In genomic region chr1:16369821-16370220, GRCh38 we compare ENCODE assay signal across 1 cellular context.
TF ChIP-seq lines count a peak whose summit lies in the region.

No MANE protein-coding gene starts in this region.

TF ChIP-seq in WTC11, 78 proteins besides CTCF, POLR2A, EP300 and RAD21 (continued from another document):
- TF ChIP-seq, protein P1, sequence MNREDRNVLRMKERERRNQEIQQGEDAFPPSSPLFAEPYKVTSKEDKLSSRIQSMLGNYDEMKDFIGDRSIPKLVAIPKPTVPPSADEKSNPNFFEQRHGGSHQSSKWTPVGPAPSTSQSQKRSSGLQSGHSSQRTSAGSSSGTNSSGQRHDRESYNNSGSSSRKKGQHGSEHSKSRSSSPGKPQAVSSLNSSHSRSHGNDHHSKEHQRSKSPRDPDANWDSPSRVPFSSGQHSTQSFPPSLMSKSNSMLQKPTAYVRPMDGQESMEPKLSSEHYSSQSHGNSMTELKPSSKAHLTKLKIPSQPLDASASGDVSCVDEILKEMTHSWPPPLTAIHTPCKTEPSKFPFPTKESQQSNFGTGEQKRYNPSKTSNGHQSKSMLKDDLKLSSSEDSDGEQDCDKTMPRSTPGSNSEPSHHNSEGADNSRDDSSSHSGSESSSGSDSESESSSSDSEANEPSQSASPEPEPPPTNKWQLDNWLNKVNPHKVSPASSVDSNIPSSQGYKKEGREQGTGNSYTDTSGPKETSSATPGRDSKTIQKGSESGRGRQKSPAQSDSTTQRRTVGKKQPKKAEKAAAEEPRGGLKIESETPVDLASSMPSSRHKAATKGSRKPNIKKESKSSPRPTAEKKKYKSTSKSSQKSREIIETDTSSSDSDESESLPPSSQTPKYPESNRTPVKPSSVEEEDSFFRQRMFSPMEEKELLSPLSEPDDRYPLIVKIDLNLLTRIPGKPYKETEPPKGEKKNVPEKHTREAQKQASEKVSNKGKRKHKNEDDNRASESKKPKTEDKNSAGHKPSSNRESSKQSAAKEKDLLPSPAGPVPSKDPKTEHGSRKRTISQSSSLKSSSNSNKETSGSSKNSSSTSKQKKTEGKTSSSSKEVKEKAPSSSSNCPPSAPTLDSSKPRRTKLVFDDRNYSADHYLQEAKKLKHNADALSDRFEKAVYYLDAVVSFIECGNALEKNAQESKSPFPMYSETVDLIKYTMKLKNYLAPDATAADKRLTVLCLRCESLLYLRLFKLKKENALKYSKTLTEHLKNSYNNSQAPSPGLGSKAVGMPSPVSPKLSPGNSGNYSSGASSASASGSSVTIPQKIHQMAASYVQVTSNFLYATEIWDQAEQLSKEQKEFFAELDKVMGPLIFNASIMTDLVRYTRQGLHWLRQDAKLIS (CRISPR knock-in tag; IDR thresholded peaks at IDR 0.05; ENCODE audit: borderline replicate concordance) = no peak
- TF ChIP-seq, protein P2, sequence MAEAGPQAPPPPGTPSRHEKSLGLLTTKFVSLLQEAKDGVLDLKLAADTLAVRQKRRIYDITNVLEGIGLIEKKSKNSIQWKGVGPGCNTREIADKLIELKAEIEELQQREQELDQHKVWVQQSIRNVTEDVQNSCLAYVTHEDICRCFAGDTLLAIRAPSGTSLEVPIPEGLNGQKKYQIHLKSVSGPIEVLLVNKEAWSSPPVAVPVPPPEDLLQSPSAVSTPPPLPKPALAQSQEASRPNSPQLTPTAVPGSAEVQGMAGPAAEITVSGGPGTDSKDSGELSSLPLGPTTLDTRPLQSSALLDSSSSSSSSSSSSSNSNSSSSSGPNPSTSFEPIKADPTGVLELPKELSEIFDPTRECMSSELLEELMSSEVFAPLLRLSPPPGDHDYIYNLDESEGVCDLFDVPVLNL (CRISPR knock-in tag; IDR thresholded peaks at IDR 0.05; ENCODE audit: borderline replicate concordance, low read depth) = no peak
- TF ChIP-seq GABPB1 (CRISPR knock-in tag; IDR thresholded peaks at IDR 0.05) (no peak), USF1 (CRISPR knock-in tag; IDR thresholded peaks at IDR 0.05) (no peak), ZNF138 (CRISPR knock-in tag; conservative IDR thresholded peaks at IDR 0.05) (no peak), MYBL2 (CRISPR knock-in tag; IDR thresholded peaks at IDR 0.05) (no peak), TP53 (CRISPR knock-in tag; IDR thresholded peaks at IDR 0.05) (no peak), SMAD3 (CRISPR knock-in tag; IDR thresholded peaks at IDR 0.05; ENCODE audit: borderline replicate concordance) (no peak)
- TF ChIP-seq, protein P3, sequence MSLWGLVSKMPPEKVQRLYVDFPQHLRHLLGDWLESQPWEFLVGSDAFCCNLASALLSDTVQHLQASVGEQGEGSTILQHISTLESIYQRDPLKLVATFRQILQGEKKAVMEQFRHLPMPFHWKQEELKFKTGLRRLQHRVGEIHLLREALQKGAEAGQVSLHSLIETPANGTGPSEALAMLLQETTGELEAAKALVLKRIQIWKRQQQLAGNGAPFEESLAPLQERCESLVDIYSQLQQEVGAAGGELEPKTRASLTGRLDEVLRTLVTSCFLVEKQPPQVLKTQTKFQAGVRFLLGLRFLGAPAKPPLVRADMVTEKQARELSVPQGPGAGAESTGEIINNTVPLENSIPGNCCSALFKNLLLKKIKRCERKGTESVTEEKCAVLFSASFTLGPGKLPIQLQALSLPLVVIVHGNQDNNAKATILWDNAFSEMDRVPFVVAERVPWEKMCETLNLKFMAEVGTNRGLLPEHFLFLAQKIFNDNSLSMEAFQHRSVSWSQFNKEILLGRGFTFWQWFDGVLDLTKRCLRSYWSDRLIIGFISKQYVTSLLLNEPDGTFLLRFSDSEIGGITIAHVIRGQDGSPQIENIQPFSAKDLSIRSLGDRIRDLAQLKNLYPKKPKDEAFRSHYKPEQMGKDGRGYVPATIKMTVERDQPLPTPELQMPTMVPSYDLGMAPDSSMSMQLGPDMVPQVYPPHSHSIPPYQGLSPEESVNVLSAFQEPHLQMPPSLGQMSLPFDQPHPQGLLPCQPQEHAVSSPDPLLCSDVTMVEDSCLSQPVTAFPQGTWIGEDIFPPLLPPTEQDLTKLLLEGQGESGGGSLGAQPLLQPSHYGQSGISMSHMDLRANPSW (CRISPR knock-in tag; conservative IDR thresholded peaks at IDR 0.05; ENCODE audit: low read depth) = no peak
